8 cellular contexts compared by ENCODE assay signal in the genomic region with DNA sequence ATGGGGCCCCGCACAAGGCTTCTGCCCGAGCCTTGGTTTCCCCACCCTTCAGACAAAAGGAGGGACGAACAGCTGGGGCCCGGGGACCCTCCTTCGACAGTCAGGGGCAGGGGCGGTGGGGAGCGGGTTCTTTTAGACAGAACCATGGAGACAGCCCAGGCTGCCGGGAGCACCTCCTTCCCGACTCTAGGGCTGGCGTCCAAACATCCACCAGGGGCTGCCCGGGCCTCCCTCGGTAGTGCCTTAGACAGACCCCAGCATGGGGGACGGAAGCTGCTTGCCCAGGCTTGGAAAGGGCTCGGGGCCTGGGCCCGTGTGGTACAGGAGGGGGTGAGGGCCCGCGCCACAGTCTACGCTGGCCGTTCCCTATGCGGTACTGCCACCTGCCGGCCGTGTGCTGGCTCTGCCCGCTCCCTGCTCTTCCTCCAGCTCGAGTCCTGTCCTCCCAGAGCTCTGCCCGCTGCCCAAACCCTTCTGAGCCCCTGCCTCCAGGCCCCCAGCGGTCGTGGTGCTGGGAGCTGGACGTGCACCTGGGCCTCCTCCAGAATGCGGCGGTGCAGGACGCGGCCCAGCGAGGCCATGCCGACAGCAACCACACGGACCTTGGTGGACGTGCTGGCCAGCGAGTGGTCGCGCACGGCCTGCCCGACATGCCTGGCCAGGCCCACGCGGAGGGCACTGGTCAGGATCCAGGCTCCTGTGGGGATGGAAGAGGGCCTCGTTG. TPM values are rescaled to one million over a fixed set of nuclear protein-coding genes. Genes with fewer than 3 reads are reported as not detected.
A peak's percentile ranks its signal among the peaks of the same experiment; 100 is the strongest.
DNase-seq lines count a peak whose midpoint lies in the region; ATAC-seq, FAIRE-seq and TF ChIP-seq lines count a peak whose summit lies in the region.

No MANE protein-coding gene starts in this region.

- TF ChIP-seq POLR2A in HepG2 (IDR thresholded peaks at IDR 0.05; ENCODE audit: insufficient read depth in 1 of 2, low read depth in 2 of 2, low read length in 2 of 2) = no peak

- FAIRE-seq in HepG2 (lab: Jason Lieb, UNC) = no peak

- peak overlapping the region; percentile 32; the same call in 1 of the 2 replicates for H3K9ac ChIP-seq in HepG2 (ENCODE audit: insufficient read depth, low read depth, low read length)

- DNase-seq in DMS114 treated with DMSO at 0.1 percent for 48 hours (lab: John Stamatoyannopoulos, UW; ENCODE audit: unreplicated experiment) (peak; percentile 51), NCI-H446 (lab: John Stamatoyannopoulos, UW) (peak; percentile 39 to 81), choroid plexus epithelial cell (ENCODE audit: low read depth) (peak; percentile 78), HepG2 (ENCODE audit: low spot score) (peak; percentile 56), GF-D8 (lab: John Stamatoyannopoulos, UW) (no peak)
- peak; percentile 69 to 72 for DNase-seq in activated CD4-positive, alpha-beta T cell treated with anti-CD3 and anti-CD28 coated beads for 4 hours
- peak; percentile 79 for DNase-seq in stimulated activated CD4-positive, alpha-beta T cell treated with anti-CD3 and anti-CD28 coated beads, Interleukin-4, amount 100 ng/mL, for 1 hour

- BruUV-seq in HepG2 (replicated peaks; lab: Mats Ljungman, UMichigan) = no TSS peak

- POLR2A ChIA-PET in HepG2 (lab: Yijun Ruan, JAX) = interaction anchor here (1.1 to 2.7 kb wide), 4 partner anchors 11 to 116 kb away, joined by 3 to 31 read pairs (median 6); partner anchors contain the start of gene TSSC4

- H3K4me3 ChIP-seq in choroid plexus epithelial cell (ENCODE audit: low read depth, low read length) = no peak overlapping the region
- H3K4me3 ChIP-seq in HepG2 (replicated peaks in 1 of 3; ENCODE audit: insufficient read depth in 1 of 3, low read depth in 2 of 3, low read length in 3 of 3) = peak overlapping the region in 2 of 3 experiments; percentile 36 to 53; a peak in 2 of 6 replicates

- H3K4me2 ChIP-seq in HepG2 (ENCODE audit: low read depth, low read length) = peak overlapping the region; percentile 83

- H3K27me3 ChIP-seq in HepG2 (ENCODE audit: control insufficient read depth in 1 of 2, insufficient read depth in 2 of 2, low read length in 2 of 2) = peaks cover 11 to 37% of the 10 kb centered on the region in 2 experiments

- H3K79me2 ChIP-seq in HepG2 (ENCODE audit: insufficient read depth, low read length) = no peaks in the 10 kb centered on the region

- TF ChIP-seq CTCF in choroid plexus epithelial cell (conservative IDR thresholded peaks at IDR 0.05; ENCODE audit: low read depth, low read length) (peak; percentile 93), HepG2 (CRISPR knock-in tag; IDR thresholded peaks at IDR 0.05) (peak; percentile 99)

- CTCF ChIA-PET in HepG2 (lab: Yijun Ruan, JAX; ENCODE audit: low intra/inter-chr PET ratio, low total read pairs) = interaction anchor here (0.8 to 3.6 kb wide), 7 partner anchors 11 to 254 kb away, joined by 3 to 87 read pairs (median 3); partner anchors contain the start of gene TSSC4

- no peaks in the 10 kb centered on the region for H3K36me3 ChIP-seq in HepG2 (replicated peaks in 1 of 2; ENCODE audit: control insufficient read depth in 1 of 2, insufficient read depth in 2 of 2, low read length in 2 of 2)

- TF ChIP-seq RAD21 in HepG2 (CRISPR knock-in tag; IDR thresholded peaks at IDR 0.05) = peak; percentile 96

- TF ChIP-seq EP300 in HepG2 (IDR thresholded peaks at IDR 0.05; ENCODE audit: low read depth in 2 of 2, low read length in 2 of 2) = no peak
- no peak for TF ChIP-seq EP300 in HepG2 (CRISPR knock-in tag; IDR thresholded peaks at IDR 0.05; ENCODE audit: borderline replicate concordance)

- peak; percentile 69 for ATAC-seq in HG02798 (IDR thresholded peaks at IDR 0.05; ENCODE audit: poor library complexity, unreplicated experiment)
- peak; percentile 94 for ATAC-seq in HepG2

- H3K4me1 ChIP-seq in HepG2 (ENCODE audit: insufficient read depth, low read length) = peaks cover 16% of the 10 kb centered on the region; the same call in 1 of the 2 replicates

- no CpG with 5 or more reads among the region's 44 CpGs for WGBS in HepG2 (ENCODE audit: low lambda C conversion rate)

- no peaks in the 10 kb centered on the region for H3K9me3 ChIP-seq in HepG2 (ENCODE audit: low read length)

- intact Hi-C loops in HepG2 (cut with micrococcal nuclease; ENCODE audit: unreplicated experiment) = loop anchor here (5.0 kb wide), 1 partner anchor 223 kb away; no protein-coding TSS in a partner anchor

- no peaks in the 10 kb centered on the region for H4K20me1 ChIP-seq in HepG2 (ENCODE audit: insufficient read depth, low read length)

- no peak overlapping the region for H2AFZ ChIP-seq in HepG2 (ENCODE audit: low read length)

- in situ Hi-C loops in HepG2 (cut with HindIII; ENCODE audit: extremely low pct_ligation_motif_present, low pct_unique_long_range_greater_than_20kb) = loop anchor here (10.0 kb wide), 1 partner anchor 274 kb away; the partner anchor contains the start of gene KCNQ1OT1

- H3K27ac ChIP-seq in HepG2 (ENCODE audit: extremely low read length, insufficient read depth, low read length) = no peak overlapping the region

RNA-seq across cellular contexts. Expression of gene TSSC4, which starts 20.1 kb away (rescaled TPM):
- 51.5 and 58.6 TPM in 2 replicates for total RNA-seq in HepG2 (2016; rRNA removed; fragmentation: Illumina TruSeq; extraction: Trizol)
- 48.9 and 55.7 TPM in 2 replicates for total RNA-seq in HepG2 (2016; cell fraction: cytosol; rRNA removed; fragmentation: Illumina TruSeq; extraction: Trizol; ENCODE audit: low read depth)
- 51.6 and 61.0 TPM in 2 replicates for total RNA-seq in HepG2 (2016; cell fraction: insoluble cytoplasmic fraction; rRNA removed; fragmentation: Illumina TruSeq; extraction: Trizol)
- 52.4 and 71.0 TPM in 2 replicates for total RNA-seq in HepG2 (2016; cell fraction: membrane; rRNA removed; fragmentation: Illumina TruSeq; extraction: Trizol)
- 29.5 and 34.5 TPM in 2 replicates for total RNA-seq in HepG2 (2016; cell fraction: nucleus; rRNA removed; fragmentation: Illumina TruSeq; extraction: Trizol)
- 16.2 and 20.5 TPM in 2 replicates for polyA plus RNA-seq in HepG2 (2011; rRNA removed)
- polyA plus RNA-seq in HepG2 (2011; cell fraction: cytosol; rRNA removed) = 13.8 and 24.4 TPM in 2 replicates
- polyA plus RNA-seq in HepG2 (2011; cell fraction: nucleus; rRNA removed) = 33.5 and 35.1 TPM in 2 replicates
- polyA plus RNA-seq in HepG2 (2012) = 17.3 and 21.8 TPM in 2 replicates
- polyA plus RNA-seq in HepG2 (2016; cell fraction: cytosol; fragmentation: Illumina TruSeq; extraction: Trizol; ENCODE audit: low read depth) = 29.9 and 32.8 TPM in 2 replicates
- 34.6 and 35.0 TPM in 2 replicates for polyA plus RNA-seq in HepG2 (2016; cell fraction: insoluble cytoplasmic fraction; fragmentation: Illumina TruSeq; extraction: Trizol; ENCODE audit: low read depth)
- 34.0 and 36.0 TPM in 2 replicates for polyA plus RNA-seq in HepG2 (2016; cell fraction: membrane; fragmentation: Illumina TruSeq; extraction: Trizol; ENCODE audit: low read depth)
- polyA plus RNA-seq in HepG2 (2016; cell fraction: nucleus; fragmentation: Illumina TruSeq; extraction: Trizol; ENCODE audit: insufficient read depth, low read depth) = 42.1 and 44.0 TPM in 2 replicates
- 19.1 and 32.1 TPM in 2 replicates for polyA minus RNA-seq in HepG2 (2011; rRNA and poly(A)+ RNA removed; ENCODE audit: low replicate concordance)
- polyA minus RNA-seq in HepG2 (2011; cell fraction: cytosol; rRNA and poly(A)+ RNA removed) = 12.8 and 15.7 TPM in 2 replicates
- polyA minus RNA-seq in HepG2 (2011; cell fraction: nucleus; rRNA and poly(A)+ RNA removed) = 26.6 and 27.8 TPM in 2 replicates

RNA-seq across cellular contexts. Expression of gene TRPM5, which starts 23.6 kb away (rescaled TPM):
- total RNA-seq in HepG2 (2016; rRNA removed; fragmentation: Illumina TruSeq; extraction: Trizol) = not detected in 2 replicates
- total RNA-seq in HepG2 (2016; cell fraction: cytosol; rRNA removed; fragmentation: Illumina TruSeq; extraction: Trizol; ENCODE audit: low read depth) = not detected in 2 replicates
- not detected in 2 replicates for total RNA-seq in HepG2 (2016; cell fraction: insoluble cytoplasmic fraction; rRNA removed; fragmentation: Illumina TruSeq; extraction: Trizol)
- total RNA-seq in HepG2 (2016; cell fraction: membrane; rRNA removed; fragmentation: Illumina TruSeq; extraction: Trizol) = not detected in 2 replicates
- total RNA-seq in HepG2 (2016; cell fraction: nucleus; rRNA removed; fragmentation: Illumina TruSeq; extraction: Trizol) = not detected in 2 replicates
- polyA plus RNA-seq in HepG2 (2011; rRNA removed) = 0.05 and 0.12 TPM in 2 replicates
- 0.01 and 0.05 TPM in 2 replicates for polyA plus RNA-seq in HepG2 (2011; cell fraction: cytosol; rRNA removed)
- 0.69 and 1.1 TPM in 2 replicates for polyA plus RNA-seq in HepG2 (2011; cell fraction: nucleus; rRNA removed)
- 0.08 and 0.16 TPM in 2 replicates for polyA plus RNA-seq in HepG2 (2012)
- polyA plus RNA-seq in HepG2 (2016; cell fraction: cytosol; fragmentation: Illumina TruSeq; extraction: Trizol; ENCODE audit: low read depth) = not detected in 2 replicates
- not detected in 2 replicates for polyA plus RNA-seq in HepG2 (2016; cell fraction: insoluble cytoplasmic fraction; fragmentation: Illumina TruSeq; extraction: Trizol; ENCODE audit: low read depth)
- polyA plus RNA-seq in HepG2 (2016; cell fraction: membrane; fragmentation: Illumina TruSeq; extraction: Trizol; ENCODE audit: low read depth) = not detected in 2 replicates
- polyA plus RNA-seq in HepG2 (2016; cell fraction: nucleus; fragmentation: Illumina TruSeq; extraction: Trizol; ENCODE audit: insufficient read depth, low read depth) = not detected in 2 replicates
- polyA minus RNA-seq in HepG2 (2011; rRNA and poly(A)+ RNA removed; ENCODE audit: low replicate concordance) = 0.05 and 0.06 TPM in 2 replicates
- polyA minus RNA-seq in HepG2 (2011; cell fraction: cytosol; rRNA and poly(A)+ RNA removed) = not detected in 2 replicates
- 0.13 and 0.25 TPM in 2 replicates for polyA minus RNA-seq in HepG2 (2011; cell fraction: nucleus; rRNA and poly(A)+ RNA removed)

RNA-seq across cellular contexts. Expression of gene KCNQ1, which starts 24.1 kb away (rescaled TPM):
- total RNA-seq in HepG2 (2016; rRNA removed; fragmentation: Illumina TruSeq; extraction: Trizol) = 0.02 TPM in 1 of 2 replicates, not detected in the other
- total RNA-seq in HepG2 (2016; cell fraction: cytosol; rRNA removed; fragmentation: Illumina TruSeq; extraction: Trizol; ENCODE audit: low read depth) = not detected in 2 replicates
- total RNA-seq in HepG2 (2016; cell fraction: insoluble cytoplasmic fraction; rRNA removed; fragmentation: Illumina TruSeq; extraction: Trizol) = not detected in 2 replicates
- not detected in 2 replicates for total RNA-seq in HepG2 (2016; cell fraction: membrane; rRNA removed; fragmentation: Illumina TruSeq; extraction: Trizol)
- not detected in 2 replicates for total RNA-seq in HepG2 (2016; cell fraction: nucleus; rRNA removed; fragmentation: Illumina TruSeq; extraction: Trizol)
- 0.08 and 0.13 TPM in 2 replicates for polyA plus RNA-seq in HepG2 (2011; rRNA removed)
- polyA plus RNA-seq in HepG2 (2011; cell fraction: cytosol; rRNA removed) = 0.01 TPM in 1 of 2 replicates, not detected in the other
- polyA plus RNA-seq in HepG2 (2011; cell fraction: nucleus; rRNA removed) = 0.09 TPM in 1 of 2 replicates, not detected in the other
- polyA plus RNA-seq in HepG2 (2012) = not detected in 2 replicates
- polyA plus RNA-seq in HepG2 (2016; cell fraction: cytosol; fragmentation: Illumina TruSeq; extraction: Trizol; ENCODE audit: low read depth) = not detected in 2 replicates
- polyA plus RNA-seq in HepG2 (2016; cell fraction: insoluble cytoplasmic fraction; fragmentation: Illumina TruSeq; extraction: Trizol; ENCODE audit: low read depth) = not detected in 2 replicates
- polyA plus RNA-seq in HepG2 (2016; cell fraction: membrane; fragmentation: Illumina TruSeq; extraction: Trizol; ENCODE audit: low read depth) = not detected in 2 replicates
- polyA plus RNA-seq in HepG2 (2016; cell fraction: nucleus; fragmentation: Illumina TruSeq; extraction: Trizol; ENCODE audit: insufficient read depth, low read depth) = not detected in 2 replicates
- polyA minus RNA-seq in HepG2 (2011; rRNA and poly(A)+ RNA removed; ENCODE audit: low replicate concordance) = 0.06 and 1.8 TPM in 2 replicates
- not detected in 2 replicates for polyA minus RNA-seq in HepG2 (2011; cell fraction: cytosol; rRNA and poly(A)+ RNA removed)
- 0.26 TPM in 1 of 2 replicates, not detected in the other for polyA minus RNA-seq in HepG2 (2011; cell fraction: nucleus; rRNA and poly(A)+ RNA removed)

RNA-seq across cellular contexts. Expression of gene CD81, which starts 43.6 kb away (rescaled TPM):
- not detected in 2 replicates for total RNA-seq in HepG2 (2016; rRNA removed; fragmentation: Illumina TruSeq; extraction: Trizol)
- not detected in 2 replicates for total RNA-seq in HepG2 (2016; cell fraction: cytosol; rRNA removed; fragmentation: Illumina TruSeq; extraction: Trizol; ENCODE audit: low read depth)
- total RNA-seq in HepG2 (2016; cell fraction: insoluble cytoplasmic fraction; rRNA removed; fragmentation: Illumina TruSeq; extraction: Trizol) = not detected in 2 replicates
- not detected in 2 replicates for total RNA-seq in HepG2 (2016; cell fraction: membrane; rRNA removed; fragmentation: Illumina TruSeq; extraction: Trizol)
- total RNA-seq in HepG2 (2016; cell fraction: nucleus; rRNA removed; fragmentation: Illumina TruSeq; extraction: Trizol) = not detected in 2 replicates
- not detected in 2 replicates for polyA plus RNA-seq in HepG2 (2011; rRNA removed)
- polyA plus RNA-seq in HepG2 (2011; cell fraction: cytosol; rRNA removed) = 0.05 TPM in 2 replicates
- polyA plus RNA-seq in HepG2 (2011; cell fraction: nucleus; rRNA removed) = 0.26 TPM in 1 of 2 replicates, not detected in the other
- polyA plus RNA-seq in HepG2 (2012) = not detected in 2 replicates
- polyA plus RNA-seq in HepG2 (2016; cell fraction: cytosol; fragmentation: Illumina TruSeq; extraction: Trizol; ENCODE audit: low read depth) = not detected in 2 replicates
- not detected in 2 replicates for polyA plus RNA-seq in HepG2 (2016; cell fraction: insoluble cytoplasmic fraction; fragmentation: Illumina TruSeq; extraction: Trizol; ENCODE audit: low read depth)
- polyA plus RNA-seq in HepG2 (2016; cell fraction: membrane; fragmentation: Illumina TruSeq; extraction: Trizol; ENCODE audit: low read depth) = not detected in 2 replicates
- polyA plus RNA-seq in HepG2 (2016; cell fraction: nucleus; fragmentation: Illumina TruSeq; extraction: Trizol; ENCODE audit: insufficient read depth, low read depth) = not detected in 2 replicates
- polyA minus RNA-seq in HepG2 (2011; rRNA and poly(A)+ RNA removed; ENCODE audit: low replicate concordance) = 0.72 and 103 TPM in 2 replicates
- polyA minus RNA-seq in HepG2 (2011; cell fraction: cytosol; rRNA and poly(A)+ RNA removed) = 0.70 TPM in 1 of 2 replicates, not detected in the other
- polyA minus RNA-seq in HepG2 (2011; cell fraction: nucleus; rRNA and poly(A)+ RNA removed) = 0.52 TPM in 1 of 2 replicates, not detected in the other
